Comparison of ENCODE assay signal across 8 cellular contexts in the genomic region with DNA sequence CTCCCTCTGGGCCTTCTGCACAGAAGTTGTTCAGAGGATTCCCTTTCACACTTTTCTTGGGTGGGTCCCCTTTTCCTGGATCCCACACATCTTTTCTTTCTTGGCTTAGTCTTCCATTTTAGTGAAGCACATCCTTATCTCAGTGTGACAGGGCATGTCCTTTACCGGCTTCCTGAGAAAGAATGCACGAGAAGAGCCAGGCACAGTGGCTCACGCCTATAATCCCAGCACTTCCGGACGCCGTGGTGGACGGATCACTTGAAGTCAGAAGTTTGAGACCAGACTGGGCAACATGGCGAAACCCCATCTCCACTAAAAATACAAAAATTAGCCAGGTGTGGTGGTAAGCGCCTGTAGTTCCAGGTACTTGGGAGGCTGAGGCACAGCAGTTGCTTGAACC.
"Had no signal": no experiment of that assay in that cellular context is flagged by ENCODE, and none has a peak within 500 bp of the region (broad histone marks: within the 10 kb centered on the region; RNA-seq: fewer than 3 reads in every experiment).

No MANE protein-coding gene starts in this region.

- H3K4me3 Mint-ChIP-seq: IgD-negative memory B cell had no signal

- DNase-seq: IMR-90, KBM-7, KG1 had no signal

- ATAC-seq: HepG2 had no signal

- H3K4me1 Mint-ChIP-seq: IgD-negative memory B cell had no signal

- H3K9ac ChIP-seq: KMS-11 had no signal

- FAIRE-seq: HepG2, HTR-8/SVneo had no signal

- H3K27ac ChIP-seq: HL-60 had no signal
